In genomic region chr1:203072911-203073310, GRCh38 we compare ENCODE assay signal across 14 cellular contexts. TPM values are rescaled to one million over a fixed set of nuclear protein-coding genes. Genes with fewer than 3 reads are reported as not detected.
"Had no signal": no experiment of that assay in that cellular context is flagged by ENCODE, and none has a peak within 500 bp of the region (broad histone marks: within the 10 kb centered on the region; RNA-seq: fewer than 3 reads in every experiment).

No MANE protein-coding gene starts in this region.

- H3K4me3 Mint-ChIP-seq: activated CD4-positive, alpha-beta memory T cell treated with anti-CD3 and anti-CD28 coated beads for 36 hours; activated naive CD8-positive, alpha-beta T cell treated with anti-CD3 and anti-CD28 coated beads for 36 hours; activated T-cell treated with anti-CD3 and anti-CD28 coated beads, Interleukin-2, amount 50 U/mL, for 4 hours; stimulated activated effector memory CD8-positive, alpha-beta T cell treated with anti-CD3 and anti-CD28 coated beads, Interleukin-12 subunit alpha, Interleukin-12 subunit beta, amount 100 ng/mL, for 72 hours; type B pancreatic cell had no signal

- H3K4me3 ChIP-seq: gastroesophageal sphincter, smooth muscle cell had no signal

- ATAC-seq: activated T-cell treated with anti-CD3 and anti-CD28 coated beads, Interleukin-2, amount 50 U/mL, for 4 hours; gastroesophageal sphincter; stimulated activated effector memory CD8-positive, alpha-beta T cell treated with anti-CD3 and anti-CD28 coated beads, Interleukin-12 subunit alpha, Interleukin-12 subunit beta, amount 100 ng/mL, for 72 hours had no signal

- H3K9me3 Mint-ChIP-seq: activated CD4-positive, alpha-beta memory T cell treated with anti-CD3 and anti-CD28 coated beads for 36 hours; activated naive CD8-positive, alpha-beta T cell treated with anti-CD3 and anti-CD28 coated beads for 36 hours; activated T-cell treated with anti-CD3 and anti-CD28 coated beads, Interleukin-2, amount 50 U/mL, for 4 hours; stimulated activated effector memory CD8-positive, alpha-beta T cell treated with anti-CD3 and anti-CD28 coated beads, Interleukin-12 subunit alpha, Interleukin-12 subunit beta, amount 100 ng/mL, for 72 hours; type B pancreatic cell had no signal

- H3K4me2 ChIP-seq: smooth muscle cell had no signal

- H3K36me3 Mint-ChIP-seq: type B pancreatic cell had no signal

- H3K27ac Mint-ChIP-seq: activated CD4-positive, alpha-beta memory T cell treated with anti-CD3 and anti-CD28 coated beads for 36 hours; activated naive CD8-positive, alpha-beta T cell treated with anti-CD3 and anti-CD28 coated beads for 36 hours; stimulated activated effector memory CD8-positive, alpha-beta T cell treated with anti-CD3 and anti-CD28 coated beads, Interleukin-12 subunit alpha, Interleukin-12 subunit beta, amount 100 ng/mL, for 72 hours; type B pancreatic cell had no signal

- H3K27ac ChIP-seq: gastroesophageal sphincter had no signal

- H3K36me3 ChIP-seq: gastroesophageal sphincter had no signal

- H3K9me3 ChIP-seq: gastroesophageal sphincter had no signal

- DNase-seq: activated CD4-positive, alpha-beta memory T cell treated with anti-CD3 and anti-CD28 coated beads for 36 hours; activated CD4-positive, alpha-beta T cell treated with anti-CD3 and anti-CD28 coated beads for 1 hour; activated gamma-delta T cell treated with Interleukin-2 at 50 U/mL for 16 hours; activated naive CD8-positive, alpha-beta T cell treated with anti-CD3 and anti-CD28 coated beads for 36 hours; activated T-cell treated with anti-CD3 and anti-CD28 coated beads, Interleukin-2, amount 50 U/mL, for 4 hours; kidney glomerular epithelial cell; naive B cell; T-helper 9 cell had no signal

RNA-seq across cellular contexts. Expression of gene MYOG, which starts 12.9 kb away (rescaled TPM):
- total RNA-seq: activated CD4-positive, alpha-beta memory T cell treated with anti-CD3 and anti-CD28 coated beads for 36 hours; activated naive CD8-positive, alpha-beta T cell treated with anti-CD3 and anti-CD28 coated beads for 36 hours; activated T-cell treated with anti-CD3 and anti-CD28 coated beads, Interleukin-2, amount 50 U/mL, for 4 hours; lower leg skin; smooth muscle cell; subcutaneous adipose tissue had no signal
- polyA plus RNA-seq: smooth muscle cell had no signal

RNA-seq across cellular contexts. Expression of gene ADORA1, which starts 54.6 kb away (rescaled TPM):
- total RNA-seq: activated CD4-positive, alpha-beta memory T cell treated with anti-CD3 and anti-CD28 coated beads for 36 hours; activated naive CD8-positive, alpha-beta T cell treated with anti-CD3 and anti-CD28 coated beads for 36 hours had no signal
